ENCODE assay signal across 37 cellular contexts in genomic region chrX:119073200-119073905, GRCh38. TPM values are rescaled to one million over a fixed set of nuclear protein-coding genes. Genes with fewer than 3 reads are reported as not detected.
"Had no signal": no experiment of that assay in that cellular context is flagged by ENCODE, and none has a peak within 500 bp of the region (broad histone marks: within the 10 kb centered on the region; RNA-seq: fewer than 3 reads in every experiment).

No MANE protein-coding gene starts in this region.

- DNase-seq: activated B cell treated with CpG ODN at 0.5 μM for 24 hours; activated CD4-positive, alpha-beta memory T cell treated with anti-CD3 and anti-CD28 coated beads for 36 hours; activated CD4-positive, alpha-beta T cell treated with anti-CD3 and anti-CD28 coated beads for 4 hours; activated CD4-positive, alpha-beta T cell treated with anti-CD3 and anti-CD28 coated beads, Interleukin-2, amount 10 ng/mL, durations not matched to agents 24 days and 14 days; activated CD4-positive, alpha-beta T cell treated with anti-CD3 and anti-CD28 coated beads, Interleukin-2, amount 50 U/mL, for 1 hour; activated CD4-positive, alpha-beta T cell treated with anti-CD3 and anti-CD28 coated beads, Interleukin-2, amount 50 U/mL, for 4 hours; activated CD4-positive, CD25-positive, alpha-beta regulatory T cell treated with anti-CD3 and anti-CD28 coated beads, Interleukin-2, amount 50 U/mL, for 72 hours; activated CD8-positive, alpha-beta memory T cell treated with anti-CD3 and anti-CD28 coated beads, Interleukin-2, amount 50 U/mL, for 4 hours; activated CD8-positive, alpha-beta T cell treated with anti-CD3 and anti-CD28 coated beads for 36 hours; activated effector memory CD4-positive, alpha-beta T cell treated with anti-CD3 and anti-CD28 coated beads, Interleukin-2, amount 50 U/mL, for 16 hours; activated naive CD4-positive, alpha-beta T cell; activated naive CD4-positive, alpha-beta T cell treated with anti-CD3 and anti-CD28 coated beads for 36 hours; activated naive CD4-positive, alpha-beta T cell treated with anti-CD3 and anti-CD28 coated beads, Interleukin-2, amount 50 U/mL, for 16 hours; activated naive CD8-positive, alpha-beta T cell treated with anti-CD3 and anti-CD28 coated beads for 36 hours; activated T-cell treated with anti-CD3 and anti-CD28 coated beads for 4 hours; activated T-cell treated with anti-CD3 and anti-CD28 coated beads, Interleukin-2, amount 50 U/mL, for 1 hour; activated T-cell treated with anti-CD3 and anti-CD28 coated beads, Interleukin-2, amount 50 U/mL, for 4 hours; activated T-cell treated with anti-CD3 and anti-CD28 coated beads, Interleukin-2, amount 50 U/mL, for 72 hours; adrenal gland; amniotic stem cell; aorta; body of pancreas; brain microvascular endothelial cell; central memory CD4-positive, alpha-beta T cell; T-helper 1 cell; T-helper 2 cell; T-helper 9 cell had no signal

- ATAC-seq: activated CD8-positive, alpha-beta T cell treated with anti-CD3 and anti-CD28 coated beads for 36 hours; activated naive CD4-positive, alpha-beta T cell treated with anti-CD3 and anti-CD28 coated beads, Interleukin-2, amount 50 U/mL, for 72 hours; activated T-cell treated with anti-CD3 and anti-CD28 coated beads, Interleukin-2, amount 50 U/mL, for 4 hours; activated T-cell treated with anti-CD3 and anti-CD28 coated beads, Interleukin-2, amount 50 U/mL, for 72 hours; activated T-helper 17 cell treated with anti-CD3 and anti-CD28 coated beads, Interleukin-2, amount 50 U/mL, for 72 hours; body of pancreas had no signal

- H3K4me3 Mint-ChIP-seq: activated B cell treated with CpG ODN at 0.5 μM for 24 hours; activated CD4-positive, alpha-beta memory T cell treated with anti-CD3 and anti-CD28 coated beads for 36 hours; activated CD4-positive, alpha-beta T cell treated with anti-CD3 and anti-CD28 coated beads, Interleukin-2, amount 10 ng/mL, durations not matched to agents 24 days and 14 days; activated CD8-positive, alpha-beta T cell treated with anti-CD3 and anti-CD28 coated beads for 36 hours; activated naive CD4-positive, alpha-beta T cell treated with anti-CD3 and anti-CD28 coated beads for 36 hours; activated naive CD8-positive, alpha-beta T cell treated with anti-CD3 and anti-CD28 coated beads for 36 hours; activated T-cell treated with anti-CD3 and anti-CD28 coated beads, Interleukin-2, amount 50 U/mL, for 4 hours; activated T-cell treated with anti-CD3 and anti-CD28 coated beads, Interleukin-2, amount 50 U/mL, for 72 hours; activated T-helper 1 cell treated with anti-CD3 and anti-CD28 coated beads, Interleukin-12 subunit alpha, Interleukin-12 subunit beta, Interleukin-2, Interleukin-4 antibody, amounts not matched to agents 30 ng/mL and 10 ng/mL and 1 ng/mL, durations not matched to agents 14 hours and 24 hours and 36 hours; activated T-helper 17 cell treated with anti-CD3 and anti-CD28 coated beads, Interleukin-2, amount 50 U/mL, for 72 hours; T-helper 1 cell treated with Interleukin-12 subunit alpha and Interleukin-12 subunit beta and Interleukin-4 antibody, amounts not matched to agents 30 μg/mL and 1 μg/mL, for 36 hours; T-helper 2 cell treated with Interferon-gamma antibody and Interleukin-4, amounts not matched to agents 5 μg/mL and 100 μg/mL, for 36 hours had no signal

- H3K27ac Mint-ChIP-seq: activated B cell treated with CpG ODN at 0.5 μM for 24 hours; activated CD4-positive, alpha-beta memory T cell treated with anti-CD3 and anti-CD28 coated beads for 36 hours; activated CD4-positive, alpha-beta T cell treated with anti-CD3 and anti-CD28 coated beads, Interleukin-2, amount 10 ng/mL, durations not matched to agents 24 days and 14 days; activated CD8-positive, alpha-beta T cell treated with anti-CD3 and anti-CD28 coated beads for 36 hours; activated naive CD4-positive, alpha-beta T cell treated with anti-CD3 and anti-CD28 coated beads for 36 hours; activated naive CD4-positive, alpha-beta T cell treated with anti-CD3 and anti-CD28 coated beads, Interleukin-2, amount 50 U/mL, for 72 hours; activated naive CD8-positive, alpha-beta T cell treated with anti-CD3 and anti-CD28 coated beads for 36 hours; activated T-cell treated with anti-CD3 and anti-CD28 coated beads, Interleukin-2, amount 50 U/mL, for 72 hours; activated T-helper 1 cell treated with anti-CD3 and anti-CD28 coated beads, Interleukin-12 subunit alpha, Interleukin-12 subunit beta, Interleukin-2, Interleukin-4 antibody, amounts not matched to agents 30 ng/mL and 10 ng/mL and 1 ng/mL, durations not matched to agents 14 hours and 24 hours and 36 hours; activated T-helper 17 cell treated with anti-CD3 and anti-CD28 coated beads, Interleukin-2, amount 50 U/mL, for 72 hours; T-helper 1 cell treated with Interleukin-12 subunit alpha and Interleukin-12 subunit beta and Interleukin-4 antibody, amounts not matched to agents 30 μg/mL and 1 μg/mL, for 36 hours; T-helper 2 cell treated with Interferon-gamma antibody and Interleukin-4, amounts not matched to agents 5 μg/mL and 100 μg/mL, for 36 hours had no signal

- H3K27me3 Mint-ChIP-seq: activated CD4-positive, alpha-beta T cell treated with anti-CD3 and anti-CD28 coated beads, Interleukin-2, amount 10 ng/mL, durations not matched to agents 24 days and 14 days; activated CD8-positive, alpha-beta T cell treated with anti-CD3 and anti-CD28 coated beads for 36 hours; activated naive CD8-positive, alpha-beta T cell treated with anti-CD3 and anti-CD28 coated beads for 36 hours; activated T-helper 17 cell treated with anti-CD3 and anti-CD28 coated beads, Interleukin-2, amount 50 U/mL, for 72 hours had no signal

- H3K4me1 Mint-ChIP-seq: activated B cell treated with CpG ODN at 0.5 μM for 24 hours; activated CD4-positive, alpha-beta T cell treated with anti-CD3 and anti-CD28 coated beads, Interleukin-2, amount 10 ng/mL, durations not matched to agents 24 days and 14 days; activated T-helper 17 cell treated with anti-CD3 and anti-CD28 coated beads, Interleukin-2, amount 50 U/mL, for 72 hours had no signal

- H3K9me3 Mint-ChIP-seq: activated B cell treated with CpG ODN at 0.5 μM for 24 hours; activated CD4-positive, alpha-beta memory T cell treated with anti-CD3 and anti-CD28 coated beads for 36 hours; activated CD4-positive, alpha-beta T cell treated with anti-CD3 and anti-CD28 coated beads, Interleukin-2, amount 10 ng/mL, durations not matched to agents 24 days and 14 days; activated CD8-positive, alpha-beta T cell treated with anti-CD3 and anti-CD28 coated beads for 36 hours; activated naive CD4-positive, alpha-beta T cell treated with anti-CD3 and anti-CD28 coated beads for 36 hours; activated naive CD4-positive, alpha-beta T cell treated with anti-CD3 and anti-CD28 coated beads, Interleukin-2, amount 50 U/mL, for 72 hours; activated naive CD8-positive, alpha-beta T cell treated with anti-CD3 and anti-CD28 coated beads for 36 hours; activated T-cell treated with anti-CD3 and anti-CD28 coated beads, Interleukin-2, amount 50 U/mL, for 4 hours; activated T-cell treated with anti-CD3 and anti-CD28 coated beads, Interleukin-2, amount 50 U/mL, for 72 hours; activated T-helper 1 cell treated with anti-CD3 and anti-CD28 coated beads, Interleukin-12 subunit alpha, Interleukin-12 subunit beta, Interleukin-2, Interleukin-4 antibody, amounts not matched to agents 30 ng/mL and 10 ng/mL and 1 ng/mL, durations not matched to agents 14 hours and 24 hours and 36 hours; activated T-helper 17 cell treated with anti-CD3 and anti-CD28 coated beads, Interleukin-2, amount 50 U/mL, for 72 hours; T-helper 1 cell treated with Interleukin-12 subunit alpha and Interleukin-12 subunit beta and Interleukin-4 antibody, amounts not matched to agents 30 μg/mL and 1 μg/mL, for 36 hours; T-helper 2 cell treated with Interferon-gamma antibody and Interleukin-4, amounts not matched to agents 5 μg/mL and 100 μg/mL, for 36 hours had no signal

- H3K36me3 Mint-ChIP-seq: activated CD4-positive, alpha-beta memory T cell treated with anti-CD3 and anti-CD28 coated beads for 36 hours; activated naive CD4-positive, alpha-beta T cell treated with anti-CD3 and anti-CD28 coated beads, Interleukin-2, amount 50 U/mL, for 72 hours; activated naive CD8-positive, alpha-beta T cell treated with anti-CD3 and anti-CD28 coated beads for 36 hours had no signal

RNA-seq across cellular contexts. Expression of gene CT47C1, which starts 0.6 kb away (rescaled TPM):
- total RNA-seq: activated B cell treated with CpG ODN at 0.5 μM for 24 hours; activated CD4-positive, alpha-beta memory T cell treated with anti-CD3 and anti-CD28 coated beads for 36 hours; activated CD4-positive, alpha-beta T cell treated with anti-CD3 and anti-CD28 coated beads, Interleukin-2, amount 10 ng/mL, durations not matched to agents 24 days and 14 days; activated CD8-positive, alpha-beta memory T cell treated with anti-CD3 and anti-CD28 coated beads for 36 hours; activated CD8-positive, alpha-beta T cell treated with anti-CD3 and anti-CD28 coated beads for 36 hours; activated naive CD4-positive, alpha-beta T cell treated with anti-CD3 and anti-CD28 coated beads for 36 hours; activated naive CD4-positive, alpha-beta T cell treated with anti-CD3 and anti-CD28 coated beads, Interleukin-2, amount 50 U/mL, for 72 hours; activated naive CD8-positive, alpha-beta T cell treated with anti-CD3 and anti-CD28 coated beads for 36 hours; activated T-cell treated with anti-CD3 and anti-CD28 coated beads, Interleukin-2, amount 50 U/mL, for 4 hours; activated T-cell treated with anti-CD3 and anti-CD28 coated beads, Interleukin-2, amount 50 U/mL, for 72 hours; activated T-helper 1 cell treated with anti-CD3 and anti-CD28 coated beads, Interleukin-12 subunit alpha, Interleukin-12 subunit beta, Interleukin-2, Interleukin-4 antibody, amounts not matched to agents 30 ng/mL and 10 ng/mL and 1 ng/mL, durations not matched to agents 14 hours and 24 hours and 36 hours; activated T-helper 17 cell treated with anti-CD3 and anti-CD28 coated beads, Interleukin-2, amount 50 U/mL, for 72 hours; adrenal gland; aorta; astrocyte; body of pancreas; breast epithelium; cardiac septum; cerebellum had no signal

RNA-seq across cellular contexts. Expression of gene KIAA1210, which starts 54.3 kb away (rescaled TPM):
- total RNA-seq: activated B cell treated with CpG ODN at 0.5 μM for 24 hours; activated CD4-positive, alpha-beta memory T cell treated with anti-CD3 and anti-CD28 coated beads for 36 hours; activated CD4-positive, alpha-beta T cell treated with anti-CD3 and anti-CD28 coated beads, Interleukin-2, amount 10 ng/mL, durations not matched to agents 24 days and 14 days; activated CD8-positive, alpha-beta memory T cell treated with anti-CD3 and anti-CD28 coated beads for 36 hours; activated CD8-positive, alpha-beta T cell treated with anti-CD3 and anti-CD28 coated beads for 36 hours; activated naive CD4-positive, alpha-beta T cell treated with anti-CD3 and anti-CD28 coated beads for 36 hours; activated naive CD4-positive, alpha-beta T cell treated with anti-CD3 and anti-CD28 coated beads, Interleukin-2, amount 50 U/mL, for 72 hours; activated naive CD8-positive, alpha-beta T cell treated with anti-CD3 and anti-CD28 coated beads for 36 hours; activated T-cell treated with anti-CD3 and anti-CD28 coated beads, Interleukin-2, amount 50 U/mL, for 4 hours; activated T-cell treated with anti-CD3 and anti-CD28 coated beads, Interleukin-2, amount 50 U/mL, for 72 hours; activated T-helper 1 cell treated with anti-CD3 and anti-CD28 coated beads, Interleukin-12 subunit alpha, Interleukin-12 subunit beta, Interleukin-2, Interleukin-4 antibody, amounts not matched to agents 30 ng/mL and 10 ng/mL and 1 ng/mL, durations not matched to agents 14 hours and 24 hours and 36 hours; activated T-helper 17 cell treated with anti-CD3 and anti-CD28 coated beads, Interleukin-2, amount 50 U/mL, for 72 hours; aorta; astrocyte; body of pancreas had no signal
